1 cellular context compared by ENCODE assay signal in the genomic region with DNA sequence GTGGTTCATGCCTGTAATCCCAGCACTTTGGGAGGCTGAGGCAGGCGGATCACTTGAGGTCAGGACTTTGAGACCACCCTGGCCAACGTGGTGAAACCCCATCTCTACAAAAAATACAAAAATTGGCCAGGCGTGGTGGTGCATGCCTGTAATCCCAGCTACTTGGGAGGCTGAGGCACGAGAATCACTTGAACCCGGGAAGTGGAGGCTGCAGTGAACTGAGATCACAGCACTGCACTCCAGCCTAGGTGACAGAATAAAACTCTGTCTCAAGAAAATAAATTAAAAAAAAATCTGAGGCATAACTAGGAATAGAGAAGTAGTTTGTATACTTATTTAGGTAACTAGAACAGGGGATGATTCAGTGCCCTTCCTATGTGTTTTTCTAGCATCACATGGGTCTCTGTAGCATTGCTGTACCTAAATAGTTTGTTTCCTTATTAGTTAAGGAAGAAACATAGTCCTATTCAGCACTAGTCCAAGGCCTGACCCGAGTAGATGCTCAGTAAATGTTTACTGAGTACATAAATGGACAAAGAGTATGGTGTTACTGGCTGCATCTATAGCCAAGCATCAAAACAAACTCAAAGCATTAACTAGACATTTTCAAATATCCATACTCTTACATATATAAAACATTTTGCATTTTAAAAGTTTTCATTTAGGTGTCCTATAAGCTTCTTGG.
TF ChIP-seq lines count a peak whose summit lies in the region.

No MANE protein-coding gene starts in this region.

TF ChIP-seq in HepG2, 621 proteins besides CTCF, POLR2A, EP300 and RAD21 (continues in another document):
- TF ChIP-seq NFIB (CRISPR knock-in tag; IDR thresholded peaks at IDR 0.05; ENCODE audit: borderline replicate concordance) = no peak
- TF ChIP-seq ZNF660 (CRISPR knock-in tag; IDR thresholded peaks at IDR 0.05; ENCODE audit: borderline replicate concordance, low read depth) = no peak
- no peak for TF ChIP-seq ZKSCAN8 (CRISPR knock-in tag; IDR thresholded peaks at IDR 0.05; ENCODE audit: borderline replicate concordance)
- no peak for TF ChIP-seq ZNF577 (CRISPR knock-in tag; IDR thresholded peaks at IDR 0.05; ENCODE audit: borderline replicate concordance, low read depth)
- no peak for TF ChIP-seq ZNF260 (CRISPR knock-in tag; IDR thresholded peaks at IDR 0.05; ENCODE audit: borderline replicate concordance, low read depth)
- no peak for TF ChIP-seq MEIS2 (CRISPR knock-in tag; IDR thresholded peaks at IDR 0.05)
- TF ChIP-seq RARA (CRISPR knock-in tag; IDR thresholded peaks at IDR 0.05) = peak; percentile 19; the same call in 1 of the 2 replicates
- TF ChIP-seq SAP130 (CRISPR knock-in tag; IDR thresholded peaks at IDR 0.05; ENCODE audit: low read depth) = peak; percentile 34; the same call in 1 of the 2 replicates
- TF ChIP-seq, protein P1, sequence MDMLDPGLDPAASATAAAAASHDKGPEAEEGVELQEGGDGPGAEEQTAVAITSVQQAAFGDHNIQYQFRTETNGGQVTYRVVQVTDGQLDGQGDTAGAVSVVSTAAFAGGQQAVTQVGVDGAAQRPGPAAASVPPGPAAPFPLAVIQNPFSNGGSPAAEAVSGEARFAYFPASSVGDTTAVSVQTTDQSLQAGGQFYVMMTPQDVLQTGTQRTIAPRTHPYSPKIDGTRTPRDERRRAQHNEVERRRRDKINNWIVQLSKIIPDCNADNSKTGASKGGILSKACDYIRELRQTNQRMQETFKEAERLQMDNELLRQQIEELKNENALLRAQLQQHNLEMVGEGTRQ (IDR thresholded peaks at IDR 0.05; ENCODE audit: low read depth, low read length) = no peak
- TF ChIP-seq, protein P1 (CRISPR knock-in tag; IDR thresholded peaks at IDR 0.05; ENCODE audit: borderline replicate concordance) = no peak
- TF ChIP-seq SOX13 (IDR thresholded peaks at IDR 0.05) = no peak
- peak in 1 of 2 experiments; percentile 49; a peak in 1 of 4 replicates for TF ChIP-seq SOX13 (CRISPR knock-in tag; conservative IDR thresholded peaks at IDR 0.05 in 1 of 2, IDR thresholded peaks at IDR 0.05 in 1 of 2)
- TF ChIP-seq, protein P2, sequence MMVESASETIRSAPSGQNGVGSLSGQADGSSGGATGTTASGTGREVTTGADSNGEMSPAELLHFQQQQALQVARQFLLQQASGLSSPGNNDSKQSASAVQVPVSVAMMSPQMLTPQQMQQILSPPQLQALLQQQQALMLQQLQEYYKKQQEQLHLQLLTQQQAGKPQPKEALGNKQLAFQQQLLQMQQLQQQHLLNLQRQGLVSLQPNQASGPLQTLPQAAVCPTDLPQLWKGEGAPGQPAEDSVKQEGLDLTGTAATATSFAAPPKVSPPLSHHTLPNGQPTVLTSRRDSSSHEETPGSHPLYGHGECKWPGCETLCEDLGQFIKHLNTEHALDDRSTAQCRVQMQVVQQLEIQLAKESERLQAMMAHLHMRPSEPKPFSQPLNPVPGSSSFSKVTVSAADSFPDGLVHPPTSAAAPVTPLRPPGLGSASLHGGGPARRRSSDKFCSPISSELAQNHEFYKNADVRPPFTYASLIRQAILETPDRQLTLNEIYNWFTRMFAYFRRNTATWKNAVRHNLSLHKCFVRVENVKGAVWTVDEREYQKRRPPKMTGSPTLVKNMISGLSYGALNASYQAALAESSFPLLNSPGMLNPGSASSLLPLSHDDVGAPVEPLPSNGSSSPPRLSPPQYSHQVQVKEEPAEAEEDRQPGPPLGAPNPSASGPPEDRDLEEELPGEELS (CRISPR knock-in tag; IDR thresholded peaks at IDR 0.05) = peak; percentile 69
- TF ChIP-seq ZBTB7A (CRISPR knock-in tag; IDR thresholded peaks at IDR 0.05) = no peak
- no peak for TF ChIP-seq ZNF772 (CRISPR knock-in tag; IDR thresholded peaks at IDR 0.05)
- TF ChIP-seq SIN3B (IDR thresholded peaks at IDR 0.05; ENCODE audit: low read length) = no peak
- TF ChIP-seq, protein P3, sequence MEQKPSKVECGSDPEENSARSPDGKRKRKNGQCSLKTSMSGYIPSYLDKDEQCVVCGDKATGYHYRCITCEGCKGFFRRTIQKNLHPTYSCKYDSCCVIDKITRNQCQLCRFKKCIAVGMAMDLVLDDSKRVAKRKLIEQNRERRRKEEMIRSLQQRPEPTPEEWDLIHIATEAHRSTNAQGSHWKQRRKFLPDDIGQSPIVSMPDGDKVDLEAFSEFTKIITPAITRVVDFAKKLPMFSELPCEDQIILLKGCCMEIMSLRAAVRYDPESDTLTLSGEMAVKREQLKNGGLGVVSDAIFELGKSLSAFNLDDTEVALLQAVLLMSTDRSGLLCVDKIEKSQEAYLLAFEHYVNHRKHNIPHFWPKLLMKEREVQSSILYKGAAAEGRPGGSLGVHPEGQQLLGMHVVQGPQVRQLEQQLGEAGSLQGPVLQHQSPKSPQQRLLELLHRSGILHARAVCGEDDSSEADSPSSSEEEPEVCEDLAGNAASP (CRISPR knock-in tag; IDR thresholded peaks at IDR 0.05; ENCODE audit: borderline replicate concordance) = no peak
- TF ChIP-seq, protein P4, sequence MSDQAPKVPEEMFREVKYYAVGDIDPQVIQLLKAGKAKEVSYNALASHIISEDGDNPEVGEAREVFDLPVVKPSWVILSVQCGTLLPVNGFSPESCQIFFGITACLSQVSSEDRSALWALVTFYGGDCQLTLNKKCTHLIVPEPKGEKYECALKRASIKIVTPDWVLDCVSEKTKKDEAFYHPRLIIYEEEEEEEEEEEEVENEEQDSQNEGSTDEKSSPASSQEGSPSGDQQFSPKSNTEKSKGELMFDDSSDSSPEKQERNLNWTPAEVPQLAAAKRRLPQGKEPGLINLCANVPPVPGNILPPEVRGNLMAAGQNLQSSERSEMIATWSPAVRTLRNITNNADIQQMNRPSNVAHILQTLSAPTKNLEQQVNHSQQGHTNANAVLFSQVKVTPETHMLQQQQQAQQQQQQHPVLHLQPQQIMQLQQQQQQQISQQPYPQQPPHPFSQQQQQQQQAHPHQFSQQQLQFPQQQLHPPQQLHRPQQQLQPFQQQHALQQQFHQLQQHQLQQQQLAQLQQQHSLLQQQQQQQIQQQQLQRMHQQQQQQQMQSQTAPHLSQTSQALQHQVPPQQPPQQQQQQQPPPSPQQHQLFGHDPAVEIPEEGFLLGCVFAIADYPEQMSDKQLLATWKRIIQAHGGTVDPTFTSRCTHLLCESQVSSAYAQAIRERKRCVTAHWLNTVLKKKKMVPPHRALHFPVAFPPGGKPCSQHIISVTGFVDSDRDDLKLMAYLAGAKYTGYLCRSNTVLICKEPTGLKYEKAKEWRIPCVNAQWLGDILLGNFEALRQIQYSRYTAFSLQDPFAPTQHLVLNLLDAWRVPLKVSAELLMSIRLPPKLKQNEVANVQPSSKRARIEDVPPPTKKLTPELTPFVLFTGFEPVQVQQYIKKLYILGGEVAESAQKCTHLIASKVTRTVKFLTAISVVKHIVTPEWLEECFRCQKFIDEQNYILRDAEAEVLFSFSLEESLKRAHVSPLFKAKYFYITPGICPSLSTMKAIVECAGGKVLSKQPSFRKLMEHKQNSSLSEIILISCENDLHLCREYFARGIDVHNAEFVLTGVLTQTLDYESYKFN (CRISPR knock-in tag; conservative IDR thresholded peaks at IDR 0.05) = peak; percentile 28; the same call in 1 of the 2 replicates
- TF ChIP-seq, protein P5, sequence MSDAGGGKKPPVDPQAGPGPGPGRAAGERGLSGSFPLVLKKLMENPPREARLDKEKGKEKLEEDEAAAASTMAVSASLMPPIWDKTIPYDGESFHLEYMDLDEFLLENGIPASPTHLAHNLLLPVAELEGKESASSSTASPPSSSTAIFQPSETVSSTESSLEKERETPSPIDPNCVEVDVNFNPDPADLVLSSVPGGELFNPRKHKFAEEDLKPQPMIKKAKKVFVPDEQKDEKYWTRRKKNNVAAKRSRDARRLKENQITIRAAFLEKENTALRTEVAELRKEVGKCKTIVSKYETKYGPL (CRISPR knock-in tag; IDR thresholded peaks at IDR 0.05) = no peak
- TF ChIP-seq ZMYM3 (CRISPR knock-in tag; IDR thresholded peaks at IDR 0.05) = peak; percentile 55; the same call in 1 of the 2 replicates
- TF ChIP-seq, protein P6, sequence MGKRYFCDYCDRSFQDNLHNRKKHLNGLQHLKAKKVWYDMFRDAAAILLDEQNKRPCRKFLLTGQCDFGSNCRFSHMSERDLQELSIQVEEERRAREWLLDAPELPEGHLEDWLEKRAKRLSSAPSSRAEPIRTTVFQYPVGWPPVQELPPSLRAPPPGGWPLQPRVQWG (CRISPR knock-in tag; IDR thresholded peaks at IDR 0.05; ENCODE audit: borderline replicate concordance, low read depth) = no peak
- TF ChIP-seq ZNF709 (CRISPR knock-in tag; IDR thresholded peaks at IDR 0.05) = no peak
- TF ChIP-seq ZNF225 (CRISPR knock-in tag; IDR thresholded peaks at IDR 0.05) = no peak
- no peak for TF ChIP-seq CEBPG (CRISPR knock-in tag; IDR thresholded peaks at IDR 0.05)
- TF ChIP-seq RXRB (CRISPR knock-in tag; IDR thresholded peaks at IDR 0.05; ENCODE audit: borderline replicate concordance) = peak; percentile 8; the same call in 1 of the 2 replicates
- no peak for TF ChIP-seq ZNF703 (CRISPR knock-in tag; IDR thresholded peaks at IDR 0.05; ENCODE audit: borderline replicate concordance)
- peak; percentile 65; the same call in 1 of the 2 replicates for TF ChIP-seq SOX5 (CRISPR knock-in tag; IDR thresholded peaks at IDR 0.05; ENCODE audit: borderline replicate concordance)
- TF ChIP-seq FOXP1 (IDR thresholded peaks at IDR 0.05) = no peak
- TF ChIP-seq FOXP1 (CRISPR knock-in tag; IDR thresholded peaks at IDR 0.05) = peak; percentile 69
- TF ChIP-seq CBX5 (CRISPR knock-in tag; IDR thresholded peaks at IDR 0.05; ENCODE audit: borderline replicate concordance) = no peak
- peak; percentile 56 for TF ChIP-seq FOXA3 (CRISPR knock-in tag; IDR thresholded peaks at IDR 0.05)
- TF ChIP-seq MIXL1 (CRISPR knock-in tag; IDR thresholded peaks at IDR 0.05) = peak; percentile 41; the same call in 1 of the 2 replicates
- TF ChIP-seq ZSCAN25 (CRISPR knock-in tag; IDR thresholded peaks at IDR 0.05) = no peak
- TF ChIP-seq, protein P7, sequence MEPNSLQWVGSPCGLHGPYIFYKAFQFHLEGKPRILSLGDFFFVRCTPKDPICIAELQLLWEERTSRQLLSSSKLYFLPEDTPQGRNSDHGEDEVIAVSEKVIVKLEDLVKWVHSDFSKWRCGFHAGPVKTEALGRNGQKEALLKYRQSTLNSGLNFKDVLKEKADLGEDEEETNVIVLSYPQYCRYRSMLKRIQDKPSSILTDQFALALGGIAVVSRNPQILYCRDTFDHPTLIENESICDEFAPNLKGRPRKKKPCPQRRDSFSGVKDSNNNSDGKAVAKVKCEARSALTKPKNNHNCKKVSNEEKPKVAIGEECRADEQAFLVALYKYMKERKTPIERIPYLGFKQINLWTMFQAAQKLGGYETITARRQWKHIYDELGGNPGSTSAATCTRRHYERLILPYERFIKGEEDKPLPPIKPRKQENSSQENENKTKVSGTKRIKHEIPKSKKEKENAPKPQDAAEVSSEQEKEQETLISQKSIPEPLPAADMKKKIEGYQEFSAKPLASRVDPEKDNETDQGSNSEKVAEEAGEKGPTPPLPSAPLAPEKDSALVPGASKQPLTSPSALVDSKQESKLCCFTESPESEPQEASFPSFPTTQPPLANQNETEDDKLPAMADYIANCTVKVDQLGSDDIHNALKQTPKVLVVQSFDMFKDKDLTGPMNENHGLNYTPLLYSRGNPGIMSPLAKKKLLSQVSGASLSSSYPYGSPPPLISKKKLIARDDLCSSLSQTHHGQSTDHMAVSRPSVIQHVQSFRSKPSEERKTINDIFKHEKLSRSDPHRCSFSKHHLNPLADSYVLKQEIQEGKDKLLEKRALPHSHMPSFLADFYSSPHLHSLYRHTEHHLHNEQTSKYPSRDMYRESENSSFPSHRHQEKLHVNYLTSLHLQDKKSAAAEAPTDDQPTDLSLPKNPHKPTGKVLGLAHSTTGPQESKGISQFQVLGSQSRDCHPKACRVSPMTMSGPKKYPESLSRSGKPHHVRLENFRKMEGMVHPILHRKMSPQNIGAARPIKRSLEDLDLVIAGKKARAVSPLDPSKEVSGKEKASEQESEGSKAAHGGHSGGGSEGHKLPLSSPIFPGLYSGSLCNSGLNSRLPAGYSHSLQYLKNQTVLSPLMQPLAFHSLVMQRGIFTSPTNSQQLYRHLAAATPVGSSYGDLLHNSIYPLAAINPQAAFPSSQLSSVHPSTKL (CRISPR knock-in tag; IDR thresholded peaks at IDR 0.05) = peak; percentile 56; the same call in 1 of the 2 replicates
- TF ChIP-seq, protein P8, sequence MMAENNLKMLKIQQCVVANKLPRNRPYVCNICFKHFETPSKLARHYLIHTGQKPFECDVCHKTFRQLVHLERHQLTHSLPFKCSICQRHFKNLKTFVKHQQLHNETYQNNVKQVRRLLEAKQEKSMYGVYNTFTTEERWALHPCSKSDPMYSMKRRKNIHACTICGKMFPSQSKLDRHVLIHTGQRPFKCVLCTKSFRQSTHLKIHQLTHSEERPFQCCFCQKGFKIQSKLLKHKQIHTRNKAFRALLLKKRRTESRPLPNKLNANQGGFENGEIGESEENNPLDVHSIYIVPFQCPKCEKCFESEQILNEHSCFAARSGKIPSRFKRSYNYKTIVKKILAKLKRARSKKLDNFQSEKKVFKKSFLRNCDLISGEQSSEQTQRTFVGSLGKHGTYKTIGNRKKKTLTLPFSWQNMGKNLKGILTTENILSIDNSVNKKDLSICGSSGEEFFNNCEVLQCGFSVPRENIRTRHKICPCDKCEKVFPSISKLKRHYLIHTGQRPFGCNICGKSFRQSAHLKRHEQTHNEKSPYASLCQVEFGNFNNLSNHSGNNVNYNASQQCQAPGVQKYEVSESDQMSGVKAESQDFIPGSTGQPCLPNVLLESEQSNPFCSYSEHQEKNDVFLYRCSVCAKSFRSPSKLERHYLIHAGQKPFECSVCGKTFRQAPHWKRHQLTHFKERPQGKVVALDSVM (CRISPR knock-in tag; IDR thresholded peaks at IDR 0.05) = peak; percentile 62; the same call in 1 of the 2 replicates
- TF ChIP-seq HES4 (CRISPR knock-in tag; IDR thresholded peaks at IDR 0.05; ENCODE audit: borderline replicate concordance) = no peak
- TF ChIP-seq ZNF335 (CRISPR knock-in tag; IDR thresholded peaks at IDR 0.05) = no peak
- TF ChIP-seq HMG20B (CRISPR knock-in tag; conservative IDR thresholded peaks at IDR 0.05) = no peak
- TF ChIP-seq GATAD2A (CRISPR knock-in tag; IDR thresholded peaks at IDR 0.05) = peak; percentile 44; the same call in 1 of the 2 replicates
- no peak for TF ChIP-seq FOXA1 (IDR thresholded peaks at IDR 0.05)
- 0 out of 2 replicates have a peak, but pooled peaks have one; percentile 20 for TF ChIP-seq FOXA1 (CRISPR knock-in tag; IDR thresholded peaks at IDR 0.05)
- no peak for TF ChIP-seq EZH2 (conservative IDR thresholded peaks at IDR 0.05; ENCODE audit: low read depth, low read length)
- TF ChIP-seq, protein P9, sequence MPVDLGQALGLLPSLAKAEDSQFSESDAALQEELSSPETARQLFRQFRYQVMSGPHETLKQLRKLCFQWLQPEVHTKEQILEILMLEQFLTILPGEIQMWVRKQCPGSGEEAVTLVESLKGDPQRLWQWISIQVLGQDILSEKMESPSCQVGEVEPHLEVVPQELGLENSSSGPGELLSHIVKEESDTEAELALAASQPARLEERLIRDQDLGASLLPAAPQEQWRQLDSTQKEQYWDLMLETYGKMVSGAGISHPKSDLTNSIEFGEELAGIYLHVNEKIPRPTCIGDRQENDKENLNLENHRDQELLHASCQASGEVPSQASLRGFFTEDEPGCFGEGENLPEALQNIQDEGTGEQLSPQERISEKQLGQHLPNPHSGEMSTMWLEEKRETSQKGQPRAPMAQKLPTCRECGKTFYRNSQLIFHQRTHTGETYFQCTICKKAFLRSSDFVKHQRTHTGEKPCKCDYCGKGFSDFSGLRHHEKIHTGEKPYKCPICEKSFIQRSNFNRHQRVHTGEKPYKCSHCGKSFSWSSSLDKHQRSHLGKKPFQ (CRISPR knock-in tag; IDR thresholded peaks at IDR 0.05; ENCODE audit: insufficient replicate concordance) = no peak
- no peak for TF ChIP-seq MTA3 (CRISPR knock-in tag; IDR thresholded peaks at IDR 0.05)
